ENCODE assay signal across 1 cellular context in genomic region chr1:1420654-1421134, GRCh38.
TF ChIP-seq lines count a peak whose summit lies in the region.

No MANE protein-coding gene starts in this region.

TF ChIP-seq in IMR-90, 13 proteins besides CTCF, POLR2A, EP300 and RAD21 (continued from another document):
- TF ChIP-seq SMC3 (IDR thresholded peaks at IDR 0.05; ENCODE audit: low read depth, low read length) (no peak), MAZ (IDR thresholded peaks at IDR 0.05; ENCODE audit: borderline replicate concordance, low read depth, low read length) (no peak), FOS (IDR thresholded peaks at IDR 0.05; ENCODE audit: low read depth, low read length) (no peak), MAFK (IDR thresholded peaks at IDR 0.05; ENCODE audit: low read depth, low read length) (no peak), NFE2L2 (IDR thresholded peaks at IDR 0.05; ENCODE audit: low read depth, low read length) (no peak), RFX5 (IDR thresholded peaks at IDR 0.05; ENCODE audit: low read depth, low read length) (no peak), CEBPB (IDR thresholded peaks at IDR 0.05; ENCODE audit: low read depth, low read length) (no peak), MXI1 (IDR thresholded peaks at IDR 0.05; ENCODE audit: borderline replicate concordance, low read depth, low read length) (no peak), USF2 (IDR thresholded peaks at IDR 0.05; ENCODE audit: low read depth, low read length) (no peak), ELK1 (IDR thresholded peaks at IDR 0.05; ENCODE audit: borderline replicate concordance, low read depth, low read length) (no peak)
TF ChIP-seq in IMR-90: peak in this region for 0.
